In genomic region chr14:76153919-76154318, GRCh38 we compare ENCODE assay signal across 15 cellular contexts. TPM values are rescaled to one million over a fixed set of nuclear protein-coding genes. Genes with fewer than 3 reads are reported as not detected.
DNase-seq lines count a peak whose midpoint lies in the region; ATAC-seq and TF ChIP-seq lines count a peak whose summit lies in the region.
"Had no signal": no experiment of that assay in that cellular context is flagged by ENCODE, and none has a peak within 500 bp of the region (broad histone marks: within the 10 kb centered on the region; RNA-seq: fewer than 3 reads in every experiment).

No MANE protein-coding gene starts in this region.

- H3K9me3 Mint-ChIP-seq in activated CD4-positive, alpha-beta T cell treated with anti-CD3 and anti-CD28 coated beads, Interleukin-2, amount 10 ng/mL, durations not matched to agents 7 days and 5 days = peaks cover 8% of the 10 kb centered on the region

- WGBS in mammary epithelial cell (ENCODE audit: low coverage, missing lambda C conversion rate) = 86% methylated on average over 1 of the region's 1 CpG
- 56 to 91% (median 57%) methylated on average over 1 of the region's 1 CpG for WGBS in psoas muscle, 3 donors

- H3K27me3 Mint-ChIP-seq in activated CD4-positive, alpha-beta T cell treated with anti-CD3 and anti-CD28 coated beads, Interleukin-2, amount 10 ng/mL, durations not matched to agents 7 days and 5 days = no peaks in the 10 kb centered on the region

- no peak overlapping the region for H3K9ac ChIP-seq in mammary epithelial cell (ENCODE audit: insufficient read depth, low read length)

- no peak for DNase-seq in activated CD4-positive, alpha-beta T cell treated with anti-CD3 and anti-CD28 coated beads, Interleukin-2, amount 10 ng/mL, durations not matched to agents 7 days and 5 days
- no peak for DNase-seq in activated CD4-positive, alpha-beta T cell treated with anti-CD3 and anti-CD28 coated beads for 1 hour
- DNase-seq in LNCaP clone FGC (ENCODE audit: low read depth) (peak; percentile 69), mammary epithelial cell (no peak), psoas muscle (no peak), iPS-NIHi11 (ENCODE audit: low spot score) (no peak)
- DNase-seq: adrenal gland, DMS53, GOT3, NCI-H1417 treated with DMSO at 0.1 percent for 48 hours, NCI-H526, SIG-M5 had no signal

- no peak overlapping the region for H3K27ac ChIP-seq in mammary epithelial cell (ENCODE audit: insufficient read depth, low read depth, low read length)
- peak overlapping the region; percentile 26 for H3K27ac ChIP-seq in psoas muscle
- H3K27ac ChIP-seq: adrenal gland had no signal

- peaks cover 32% of the 10 kb centered on the region for H3K4me1 ChIP-seq in mammary epithelial cell (ENCODE audit: insufficient read depth, low read length)
- peaks cover 60% of the 10 kb centered on the region for H3K4me1 ChIP-seq in psoas muscle

- H3K36me3 Mint-ChIP-seq in activated CD4-positive, alpha-beta T cell treated with anti-CD3 and anti-CD28 coated beads, Interleukin-2, amount 10 ng/mL, durations not matched to agents 7 days and 5 days (ENCODE audit: low read depth) = peaks cover 59% of the 10 kb centered on the region

- in situ Hi-C loops in mammary epithelial cell (cut with MboI; ENCODE audit: low sequenced_read_pairs in 2 of 2) = no loop called here

- intact Hi-C loops in mammary epithelial cell (cut with micrococcal nuclease) = loop anchor here (5.0 kb wide), 3 partner anchors 48 to 493 kb away; no protein-coding TSS in a partner anchor
- intact Hi-C loops in psoas muscle (cut with DNase I) = loop anchor here in 1 of 2 donors (5.0 kb wide), 1 partner anchor 198 kb away; no protein-coding TSS in a partner anchor

- POLR2A ChIA-PET in activated CD4-positive, alpha-beta T cell treated with anti-CD3 and anti-CD28 coated beads, Interleukin-2, amount 10 ng/mL, durations not matched to agents 7 days and 5 days (lab: Charles Lee) = no interaction called here

- H3K4me3 Mint-ChIP-seq in activated CD4-positive, alpha-beta T cell treated with anti-CD3 and anti-CD28 coated beads, Interleukin-2, amount 10 ng/mL, durations not matched to agents 7 days and 5 days = peak overlapping the region; percentile 35

- dilution Hi-C loops in mammary epithelial cell (cut with HindIII; ENCODE audit: low sequenced_read_pairs) = no loop called here

- H3K27ac Mint-ChIP-seq in activated CD4-positive, alpha-beta T cell treated with anti-CD3 and anti-CD28 coated beads, Interleukin-2, amount 10 ng/mL, durations not matched to agents 7 days and 5 days = no peak overlapping the region

- TF ChIP-seq CTCF in LNCaP clone FGC (IDR thresholded peaks at IDR 0.05; ENCODE audit: control insufficient read depth, extremely low read depth, insufficient read depth) = no peak
- TF ChIP-seq CTCF in mammary epithelial cell (conservative IDR thresholded peaks at IDR 0.05 in 1 of 2, IDR thresholded peaks at IDR 0.05 in 1 of 2; ENCODE audit: extremely low read depth in 1 of 2, insufficient read depth in 1 of 2, low read depth in 1 of 2, low read length in 2 of 2) = no peak
- no peak for TF ChIP-seq CTCF in psoas muscle (IDR thresholded peaks at IDR 0.05)

- H3K27me3 ChIP-seq in mammary epithelial cell (ENCODE audit: insufficient read depth, low read length) (no peaks in the 10 kb centered on the region), psoas muscle (ENCODE audit: insufficient read depth in 3 of 3, low read length in 2 of 3) (no peaks in the 10 kb centered on the region)
- H3K27me3 ChIP-seq: adrenal gland had no signal

- H4K20me1 ChIP-seq in mammary epithelial cell (ENCODE audit: insufficient read depth, low read length) = peaks cover 6% of the 10 kb centered on the region

- no peaks in the 10 kb centered on the region for H3K9me3 ChIP-seq in mammary epithelial cell (replicated peaks; ENCODE audit: insufficient read depth, low read length)
- no peaks in the 10 kb centered on the region for H3K9me3 ChIP-seq in psoas muscle
- H3K9me3 ChIP-seq: adrenal gland had no signal

- H3K4me2 ChIP-seq in mammary epithelial cell (ENCODE audit: insufficient read depth, low read depth, low read length) = peak overlapping the region; percentile 96

- H3K79me2 ChIP-seq in mammary epithelial cell (ENCODE audit: insufficient read depth, low read length) = peaks cover 71% of the 10 kb centered on the region

- no TSS peak for BruUV-seq in mammary epithelial cell (replicated peaks; lab: Mats Ljungman, UMichigan)

- ATAC-seq in psoas muscle (no peak), HG02870 (IDR thresholded peaks at IDR 0.05; ENCODE audit: unreplicated experiment) (no peak), GM19324 (IDR thresholded peaks at IDR 0.05; ENCODE audit: low FRiP score, unreplicated experiment) (no peak)
- ATAC-seq: activated CD4-positive, CD25-positive, alpha-beta regulatory T cell treated with anti-CD3 and anti-CD28 coated beads, Interleukin-2, amount 50 U/mL, for 24 hours had no signal

- CTCF ChIA-PET in activated CD4-positive, alpha-beta T cell treated with anti-CD3 and anti-CD28 coated beads, Interleukin-2, amount 10 ng/mL, durations not matched to agents 7 days and 5 days (lab: Charles Lee) = interaction anchor here (0.7 kb wide), 1 partner anchor 492 kb away, joined by 3 read pairs; no protein-coding TSS in a partner anchor
- CTCF ChIA-PET in mammary epithelial cell (lab: Charles Lee; ENCODE audit: low non-redundant PET) = no interaction called here

- peaks cover 63% of the 10 kb centered on the region for H3K4me1 Mint-ChIP-seq in activated CD4-positive, alpha-beta T cell treated with anti-CD3 and anti-CD28 coated beads, Interleukin-2, amount 10 ng/mL, durations not matched to agents 7 days and 5 days

- no peak overlapping the region for H3K4me3 ChIP-seq in LNCaP clone FGC (ENCODE audit: low read depth, low read length)
- H3K4me3 ChIP-seq in mammary epithelial cell (replicated peaks in 1 of 3; ENCODE audit: insufficient read depth in 1 of 3, low read depth in 2 of 3, low read length in 3 of 3) = no peak overlapping the region
- peak overlapping the region; percentile 96 for H3K4me3 ChIP-seq in psoas muscle
- H3K4me3 ChIP-seq: adrenal gland had no signal

- H3K36me3 ChIP-seq in mammary epithelial cell (ENCODE audit: insufficient read depth, low read length) (peaks cover 12% of the 10 kb centered on the region), psoas muscle (ENCODE audit: insufficient read depth in 1 of 2, low read depth in 1 of 2) (peaks cover 0 to 33% of the 10 kb centered on the region in 2 donors)

- H2AFZ ChIP-seq in mammary epithelial cell (ENCODE audit: low read depth, low read length) = no peak overlapping the region

RNA-seq across cellular contexts. Expression of gene GPATCH2L, which starts 2.2 kb away (rescaled TPM):
- 10 to 100 TPM; 41.8 to 51.9 TPM for total RNA-seq in activated CD4-positive, alpha-beta T cell treated with anti-CD3 and anti-CD28 coated beads, Interleukin-2, amount 10 ng/mL, durations not matched to agents 7 days and 5 days
- total RNA-seq in mammary epithelial cell (10 to 100 TPM; 65.1 to 69.5 TPM), psoas muscle (10 to 100 TPM; 29.9 to 42.6 (median 34.6) TPM)
- polyA plus RNA-seq in mammary epithelial cell (15.2 TPM), psoas muscle (10 to 100 TPM in 1 of 3 donors, 1 to 10 TPM in 2; 6.2 to 17.6 (median 7.5) TPM)
- polyA minus RNA-seq in mammary epithelial cell = 23.3 TPM
